ENCODE assay signal across 9 cellular contexts in genomic region chr1:23576338-23577055, GRCh38. TPM values are rescaled to one million over a fixed set of nuclear protein-coding genes. Genes with fewer than 3 reads are reported as not detected.
A peak's percentile ranks its signal among the peaks of the same experiment; 100 is the strongest.
DNase-seq lines count a peak whose midpoint lies in the region; ATAC-seq and TF ChIP-seq lines count a peak whose summit lies in the region.
"Had no signal": no experiment of that assay in that cellular context is flagged by ENCODE, and none has a peak within 500 bp of the region (broad histone marks: within the 10 kb centered on the region; RNA-seq: fewer than 3 reads in every experiment).

No MANE protein-coding gene starts in this region.

- peak overlapping the region; percentile 90 for H3K27ac Mint-ChIP-seq in activated T-cell treated with anti-CD3 and anti-CD28 coated beads, Interleukin-2, amount 50 U/mL, for 72 hours
- no peak overlapping the region for H3K27ac Mint-ChIP-seq in T-helper 17 cell

- ATAC-seq in activated T-cell treated with anti-CD3 and anti-CD28 coated beads, Interleukin-2, amount 50 U/mL, for 72 hours (replicated peaks in 1 of 2): no peak
- ATAC-seq in upper lobe of right lung: no peak
- ATAC-seq in T-helper 17 cell: no peak

- H3K36me3 ChIP-seq in mesodermal cell (ENCODE audit: control insufficient read depth, insufficient read depth, low read length): no peaks in the 10 kb centered on the region
- no peaks in the 10 kb centered on the region for H3K36me3 ChIP-seq in upper lobe of right lung

- TF ChIP-seq CTCF in upper lobe of right lung (IDR thresholded peaks at IDR 0.05): no peak

- DNase-seq in activated T-cell treated with anti-CD3 and anti-CD28 coated beads, Interleukin-2, amount 50 U/mL, for 72 hours: no peak
- DNase-seq in activated T-cell treated with anti-CD3 and anti-CD28 coated beads, Interleukin-2, amount 50 U/mL, for 1 hour: no peak
- DNase-seq in upper lobe of right lung (no peak), D341Med (ENCODE audit: low spot score) (no peak), DMS 273 treated with DMSO at 0.1 percent for 48 hours (lab: John Stamatoyannopoulos, UW) (no peak), T-helper 17 cell (no peak)
- DNase-seq: retina had no signal

- no peaks in the 10 kb centered on the region for H3K9me3 Mint-ChIP-seq in activated T-cell treated with anti-CD3 and anti-CD28 coated beads, Interleukin-2, amount 50 U/mL, for 72 hours

- no peaks in the 10 kb centered on the region for H3K36me3 Mint-ChIP-seq in activated T-cell treated with anti-CD3 and anti-CD28 coated beads, Interleukin-2, amount 50 U/mL, for 72 hours (ENCODE audit: insufficient read depth in 2 of 2)
- no peaks in the 10 kb centered on the region for H3K36me3 Mint-ChIP-seq in T-helper 17 cell (ENCODE audit: low read depth)

- intact Hi-C loops in upper lobe of right lung (cut with DNase I): no loop called here

- H3K9me3 ChIP-seq in mesodermal cell (ENCODE audit: control insufficient read depth, low read length) (peaks cover 5% of the 10 kb centered on the region), upper lobe of right lung (no peaks in the 10 kb centered on the region), T-helper 17 cell (ENCODE audit: control insufficient read depth, low read length, poor library complexity, severe bottlenecking) (no peaks in the 10 kb centered on the region)

- H3K4me1 ChIP-seq in mesodermal cell (ENCODE audit: control insufficient read depth, insufficient read depth, low read length, poor library complexity, severe bottlenecking) (peaks cover 45% of the 10 kb centered on the region), upper lobe of right lung (peaks cover 36% of the 10 kb centered on the region)

- peak overlapping the region; percentile 78 for H3K4me3 Mint-ChIP-seq in activated T-cell treated with anti-CD3 and anti-CD28 coated beads, Interleukin-2, amount 50 U/mL, for 72 hours
- H3K4me3 Mint-ChIP-seq in T-helper 17 cell: no peak overlapping the region

- no peaks in the 10 kb centered on the region for H3K27me3 ChIP-seq in upper lobe of right lung

- peak overlapping the region; percentile 18 for H3K4me3 ChIP-seq in mesodermal cell (ENCODE audit: extremely low read depth, insufficient read depth, low read length, poor library complexity, severe bottlenecking)
- H3K4me3 ChIP-seq in upper lobe of right lung: peak overlapping the region; percentile 12

- H3K4me1 Mint-ChIP-seq in activated T-cell treated with anti-CD3 and anti-CD28 coated beads, Interleukin-2, amount 50 U/mL, for 72 hours (ENCODE audit: low read depth): peaks cover 60% of the 10 kb centered on the region
- peaks cover 15% of the 10 kb centered on the region for H3K4me1 Mint-ChIP-seq in T-helper 17 cell

- no peaks in the 10 kb centered on the region for H3K27me3 Mint-ChIP-seq in activated T-cell treated with anti-CD3 and anti-CD28 coated beads, Interleukin-2, amount 50 U/mL, for 72 hours (ENCODE audit: low read depth)
- no peaks in the 10 kb centered on the region for H3K27me3 Mint-ChIP-seq in T-helper 17 cell

- WGBS in mesodermal cell (ENCODE audit: insufficient coverage in 2 of 2), 2 experiments: 84 to 85% methylated on average over 2 to 5 of the region's 7 CpGs

- H3K27ac ChIP-seq in angular gyrus (ENCODE audit: low read depth, low read length) (peak overlapping the region; percentile 93), mesodermal cell (ENCODE audit: low read depth, low read length, severe bottlenecking) (peak overlapping the region; percentile 98), upper lobe of right lung (peak overlapping the region; percentile 84)

RNA-seq across cellular contexts. Expression of gene ID3, which starts 17.2 kb away (rescaled TPM):
- total RNA-seq in activated T-cell treated with anti-CD3 and anti-CD28 coated beads, Interleukin-2, amount 50 U/mL, for 72 hours: 10 to 100 TPM; 32.3 to 37.2 TPM
- 1,122 TPM for polyA plus RNA-seq in mesodermal cell (2013, experiment 1 of 2)
- polyA plus RNA-seq in mesodermal cell (2013, experiment 2 of 2): 943 TPM
- 242 TPM for total RNA-seq in upper lobe of right lung
- total RNA-seq in T-helper 17 cell: 10 to 100 TPM in 1 of 2 donors, 1 to 10 TPM in 1; 8.6 to 10.7 TPM

RNA-seq across cellular contexts. Expression of gene E2F2, which starts 45.5 kb away (rescaled TPM):
- 10 to 100 TPM; 19.9 to 24.7 TPM for total RNA-seq in activated T-cell treated with anti-CD3 and anti-CD28 coated beads, Interleukin-2, amount 50 U/mL, for 72 hours
- 1.1 TPM for polyA plus RNA-seq in mesodermal cell (2013, experiment 1 of 2)
- polyA plus RNA-seq in mesodermal cell (2013, experiment 2 of 2): 0.96 TPM
- total RNA-seq in upper lobe of right lung (0.32 TPM), T-helper 17 cell (1 to 10 TPM; 5.4 TPM)
